24 cellular contexts compared by ENCODE assay signal in the genomic region with DNA sequence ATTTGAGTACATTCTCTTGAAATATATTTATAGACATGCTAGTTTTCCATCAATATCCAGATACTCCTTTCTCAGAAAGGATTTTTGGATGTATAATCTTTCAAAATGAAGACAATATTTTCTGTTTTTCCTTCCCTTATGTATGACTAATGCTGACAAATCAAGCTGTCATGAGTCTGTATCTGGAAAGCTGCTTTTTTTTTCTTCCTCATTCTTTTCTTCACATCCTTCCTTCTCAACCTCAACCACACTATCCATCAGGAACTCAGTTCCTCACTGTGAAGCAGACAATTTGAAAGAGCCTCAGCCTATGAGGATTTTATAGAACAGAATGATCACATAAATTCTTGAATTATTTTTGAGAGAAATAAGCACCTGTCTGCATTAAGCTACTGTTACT.
"Had no signal": no experiment of that assay in that cellular context is flagged by ENCODE, and none has a peak within 500 bp of the region (broad histone marks: within the 10 kb centered on the region; RNA-seq: fewer than 3 reads in every experiment).

No MANE protein-coding gene starts in this region.

- H3K9me3 ChIP-seq: gastrocnemius medialis, ovary, psoas muscle, tibial artery, uterus had no signal

- H3K36me3 ChIP-seq: gastrocnemius medialis, heart left ventricle, ovary, tibial artery, uterus had no signal

- DNase-seq: activated CD4-positive, alpha-beta T cell treated with anti-CD3 and anti-CD28 coated beads, Interleukin-2, amount 50 U/mL, for 48 hours; activated naive CD4-positive, alpha-beta T cell treated with anti-CD3 and anti-CD28 coated beads for 36 hours; activated naive CD8-positive, alpha-beta T cell treated with anti-CD3 and anti-CD28 coated beads, Interleukin-2, amount 50 U/mL, for 24 hours; activated T-cell treated with anti-CD3 and anti-CD28 coated beads for 4 hours; aorta; central memory CD4-positive, alpha-beta T cell; dorsolateral prefrontal cortex; erythroblast; gastrocnemius medialis; heart left ventricle; immature natural killer cell; left cardiac atrium; mesendoderm; naive thymus-derived CD8-positive, alpha-beta T cell; ovary; psoas muscle; right cardiac atrium; stimulated activated CD4-positive, alpha-beta T cell treated with anti-CD3 and anti-CD28 coated beads, Interleukin-2, amount 100 ng/mL, for 24 hours; stimulated activated naive CD8-positive, alpha-beta T cell treated with anti-CD3 and anti-CD28 coated beads, Interleukin-15, Interleukin-2, amounts not matched to agents 100 U/mL and 50 U/mL, for 24 hours; substantia nigra; tibial artery; uterus had no signal

- H3K4me3 ChIP-seq: dorsolateral prefrontal cortex, gastrocnemius medialis, heart left ventricle, ovary, psoas muscle, tibial artery, uterus had no signal

- H3K4me1 ChIP-seq: gastrocnemius medialis, heart left ventricle, psoas muscle, tibial artery, uterus had no signal

- FAIRE-seq: colon had no signal

- ATAC-seq: activated naive CD8-positive, alpha-beta T cell treated with anti-CD3 and anti-CD28 coated beads, Interleukin-2, amount 50 U/mL, for 24 hours; activated T-helper 17 cell treated with anti-CD3 and anti-CD28 coated beads, Interleukin-2, amount 50 U/mL, for 72 hours; gastrocnemius medialis; heart left ventricle; left cardiac atrium; naive thymus-derived CD8-positive, alpha-beta T cell; psoas muscle; right cardiac atrium; stimulated activated naive CD8-positive, alpha-beta T cell treated with anti-CD3 and anti-CD28 coated beads, Interleukin-15, Interleukin-2, amounts not matched to agents 100 U/mL and 50 U/mL, for 24 hours had no signal

- H3K27me3 ChIP-seq: dorsolateral prefrontal cortex, gastrocnemius medialis, heart left ventricle, ovary, tibial artery, uterus had no signal

- H3K27ac ChIP-seq: gastrocnemius medialis, heart left ventricle, ovary, psoas muscle, tibial artery, uterus had no signal
